Comparison of ENCODE assay signal across 8 cellular contexts in the genomic region with DNA sequence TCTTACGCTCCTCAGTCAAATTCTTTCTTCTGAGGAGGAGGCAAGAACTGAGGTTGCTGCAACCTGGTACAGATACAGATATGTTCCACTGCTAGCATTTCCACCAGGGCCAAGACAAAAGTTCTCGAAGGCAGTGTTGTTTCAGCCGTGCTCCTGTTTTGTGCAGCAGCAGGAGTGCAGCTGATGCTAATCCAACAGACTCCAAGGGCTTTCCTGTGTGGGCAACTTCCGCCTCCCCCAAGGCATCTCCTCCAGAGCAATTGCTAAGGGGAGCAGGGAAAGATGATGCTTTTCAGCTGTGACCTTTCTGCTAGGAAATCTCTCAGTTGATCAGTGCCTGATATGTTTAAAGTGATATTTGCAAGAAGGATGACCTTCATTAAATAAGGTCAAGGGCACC. TPM values are rescaled to one million over a fixed set of nuclear protein-coding genes. Genes with fewer than 3 reads are reported as not detected.
"Had no signal": no experiment of that assay in that cellular context is flagged by ENCODE, and none has a peak within 500 bp of the region (broad histone marks: within the 10 kb centered on the region; RNA-seq: fewer than 3 reads in every experiment).

No MANE protein-coding gene starts in this region.

- H3K27ac ChIP-seq: GM23248 had no signal

- H3K4me3 ChIP-seq: GM23248, K562 had no signal

- H3K9ac ChIP-seq: GM23248 had no signal

- ATAC-seq: K562 had no signal

- DNase-seq: GM23248, GOT3, H7, HCEC 1CT, IMR-90 had no signal

- H2AFZ ChIP-seq: GM23248 had no signal

RNA-seq across cellular contexts. Expression of a gene that starts 52.6 kb away (rescaled TPM):
- total RNA-seq: GM23248, H4, H7, HT-29, IMR-90, K562 had no signal
- polyA plus RNA-seq: GM23248, IMR-90, K562 had no signal
